2 cellular contexts compared by ENCODE assay signal in the genomic region with DNA sequence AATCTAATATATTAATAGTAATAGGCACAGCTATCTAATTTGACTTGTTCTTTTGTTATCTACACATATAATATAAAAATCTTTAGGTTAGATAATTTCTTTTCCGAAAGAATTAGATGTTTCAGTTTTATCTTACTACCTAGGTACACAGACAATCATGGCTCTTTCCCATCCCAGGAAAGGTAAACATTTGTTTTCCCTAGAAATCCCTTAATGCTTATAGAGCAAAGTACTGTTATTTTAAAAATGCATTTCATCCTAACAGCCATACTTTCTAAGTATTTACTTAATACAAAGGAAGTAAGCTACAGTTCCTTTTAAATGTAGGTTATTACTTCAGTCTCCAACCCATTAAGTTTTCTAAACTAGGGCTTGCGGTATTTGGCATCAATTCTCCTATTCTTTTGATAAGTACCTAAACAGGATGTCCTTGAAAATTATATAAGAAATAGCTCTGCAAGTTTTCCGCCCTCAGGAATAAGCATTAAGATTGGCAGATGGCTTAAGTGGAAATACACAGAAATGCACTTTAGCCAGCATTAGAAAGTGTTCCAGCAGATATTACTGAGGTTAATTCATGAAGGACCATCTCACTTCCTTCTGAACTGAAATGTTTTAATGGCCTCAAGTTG.
TF ChIP-seq lines count a peak whose summit lies in the region.

No MANE protein-coding gene starts in this region.

TF ChIP-seq in HepG2, 621 proteins besides CTCF, POLR2A, EP300 and RAD21 (continued from another document):
- TF ChIP-seq, protein P1, sequence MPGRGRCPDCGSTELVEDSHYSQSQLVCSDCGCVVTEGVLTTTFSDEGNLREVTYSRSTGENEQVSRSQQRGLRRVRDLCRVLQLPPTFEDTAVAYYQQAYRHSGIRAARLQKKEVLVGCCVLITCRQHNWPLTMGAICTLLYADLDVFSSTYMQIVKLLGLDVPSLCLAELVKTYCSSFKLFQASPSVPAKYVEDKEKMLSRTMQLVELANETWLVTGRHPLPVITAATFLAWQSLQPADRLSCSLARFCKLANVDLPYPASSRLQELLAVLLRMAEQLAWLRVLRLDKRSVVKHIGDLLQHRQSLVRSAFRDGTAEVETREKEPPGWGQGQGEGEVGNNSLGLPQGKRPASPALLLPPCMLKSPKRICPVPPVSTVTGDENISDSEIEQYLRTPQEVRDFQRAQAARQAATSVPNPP (CRISPR knock-in tag; IDR thresholded peaks at IDR 0.05) = no peak
- TF ChIP-seq FIP1L1 (IDR thresholded peaks at IDR 0.05; ENCODE audit: borderline replicate concordance, insufficient read depth, low read depth, low read length) (no peak), CEBPG (CRISPR knock-in tag; IDR thresholded peaks at IDR 0.05) (no peak)

TF ChIP-seq in SK-N-SH, 30 proteins besides CTCF, POLR2A, EP300 and RAD21 (continued from another document):
- TF ChIP-seq, protein P2, sequence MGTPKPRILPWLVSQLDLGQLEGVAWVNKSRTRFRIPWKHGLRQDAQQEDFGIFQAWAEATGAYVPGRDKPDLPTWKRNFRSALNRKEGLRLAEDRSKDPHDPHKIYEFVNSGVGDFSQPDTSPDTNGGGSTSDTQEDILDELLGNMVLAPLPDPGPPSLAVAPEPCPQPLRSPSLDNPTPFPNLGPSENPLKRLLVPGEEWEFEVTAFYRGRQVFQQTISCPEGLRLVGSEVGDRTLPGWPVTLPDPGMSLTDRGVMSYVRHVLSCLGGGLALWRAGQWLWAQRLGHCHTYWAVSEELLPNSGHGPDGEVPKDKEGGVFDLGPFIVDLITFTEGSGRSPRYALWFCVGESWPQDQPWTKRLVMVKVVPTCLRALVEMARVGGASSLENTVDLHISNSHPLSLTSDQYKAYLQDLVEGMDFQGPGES (IDR thresholded peaks at IDR 0.05; ENCODE audit: low read depth, low read length) = no peak
- TF ChIP-seq FOSL2 (IDR thresholded peaks at IDR 0.05; ENCODE audit: borderline replicate concordance, low read depth) = no peak
- TF ChIP-seq SMC3 (IDR thresholded peaks at IDR 0.05; ENCODE audit: low read depth, low read length) = no peak
- no peak for TF ChIP-seq RCOR1 (IDR thresholded peaks at IDR 0.05; ENCODE audit: low read length)
- no peak for TF ChIP-seq FOXM1 (IDR thresholded peaks at IDR 0.05; ENCODE audit: low read depth)
- TF ChIP-seq POLR2AphosphoS5 (IDR thresholded peaks at IDR 0.05; ENCODE audit: low read depth, low read length) = no peak
